ENCODE assay signal across 1 cellular context in genomic region chr1:150979007-150979722, GRCh38.
TF ChIP-seq lines count a peak whose summit lies in the region.

No MANE protein-coding gene starts in this region.

TF ChIP-seq in SK-N-SH, 30 proteins besides CTCF, POLR2A, EP300 and RAD21 (continued from another document):
- TF ChIP-seq, protein P1, sequence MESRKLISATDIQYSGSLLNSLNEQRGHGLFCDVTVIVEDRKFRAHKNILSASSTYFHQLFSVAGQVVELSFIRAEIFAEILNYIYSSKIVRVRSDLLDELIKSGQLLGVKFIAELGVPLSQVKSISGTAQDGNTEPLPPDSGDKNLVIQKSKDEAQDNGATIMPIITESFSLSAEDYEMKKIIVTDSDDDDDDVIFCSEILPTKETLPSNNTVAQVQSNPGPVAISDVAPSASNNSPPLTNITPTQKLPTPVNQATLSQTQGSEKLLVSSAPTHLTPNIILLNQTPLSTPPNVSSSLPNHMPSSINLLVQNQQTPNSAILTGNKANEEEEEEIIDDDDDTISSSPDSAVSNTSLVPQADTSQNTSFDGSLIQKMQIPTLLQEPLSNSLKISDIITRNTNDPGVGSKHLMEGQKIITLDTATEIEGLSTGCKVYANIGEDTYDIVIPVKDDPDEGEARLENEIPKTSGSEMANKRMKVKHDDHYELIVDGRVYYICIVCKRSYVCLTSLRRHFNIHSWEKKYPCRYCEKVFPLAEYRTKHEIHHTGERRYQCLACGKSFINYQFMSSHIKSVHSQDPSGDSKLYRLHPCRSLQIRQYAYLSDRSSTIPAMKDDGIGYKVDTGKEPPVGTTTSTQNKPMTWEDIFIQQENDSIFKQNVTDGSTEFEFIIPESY (IDR thresholded peaks at IDR 0.05; ENCODE audit: borderline replicate concordance, low read depth) = no peak
- TF ChIP-seq RCOR1 (IDR thresholded peaks at IDR 0.05; ENCODE audit: low read length) (peak; percentile 78), REST (IDR thresholded peaks at IDR 0.05; ENCODE audit: low read depth, low read length) (0 out of 2 replicates have a peak, but pooled peaks have one; percentile 57)
TF ChIP-seq in SK-N-SH: peak in this region for 8.
